In the genomic region with DNA sequence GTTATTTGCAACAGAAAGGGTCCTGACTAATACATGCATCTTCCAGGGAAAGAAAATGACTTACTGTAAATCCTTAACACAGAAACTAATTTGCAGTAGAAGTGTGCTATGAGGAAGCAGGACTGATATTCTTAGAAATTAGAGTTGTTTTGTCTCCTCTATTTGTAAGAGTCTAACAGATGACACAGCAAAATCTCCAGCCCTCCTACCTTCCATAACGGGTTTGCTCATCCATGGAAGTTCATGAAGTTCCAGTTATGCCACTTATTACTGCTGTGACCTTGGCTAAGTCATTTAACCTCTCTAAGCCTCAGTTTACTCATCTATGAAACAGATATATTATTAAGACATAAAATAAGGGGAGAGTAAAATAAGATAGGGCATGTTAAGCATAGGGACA, we compare ENCODE assay signal across 1 cellular context.
A peak's percentile ranks its signal among the peaks of the same experiment; 100 is the strongest.
TF ChIP-seq lines count a peak whose summit lies in the region.

No MANE protein-coding gene starts in this region.

TF ChIP-seq in HepG2, 621 proteins besides CTCF, POLR2A, EP300 and RAD21 (continued from another document):
- TF ChIP-seq, protein P1, sequence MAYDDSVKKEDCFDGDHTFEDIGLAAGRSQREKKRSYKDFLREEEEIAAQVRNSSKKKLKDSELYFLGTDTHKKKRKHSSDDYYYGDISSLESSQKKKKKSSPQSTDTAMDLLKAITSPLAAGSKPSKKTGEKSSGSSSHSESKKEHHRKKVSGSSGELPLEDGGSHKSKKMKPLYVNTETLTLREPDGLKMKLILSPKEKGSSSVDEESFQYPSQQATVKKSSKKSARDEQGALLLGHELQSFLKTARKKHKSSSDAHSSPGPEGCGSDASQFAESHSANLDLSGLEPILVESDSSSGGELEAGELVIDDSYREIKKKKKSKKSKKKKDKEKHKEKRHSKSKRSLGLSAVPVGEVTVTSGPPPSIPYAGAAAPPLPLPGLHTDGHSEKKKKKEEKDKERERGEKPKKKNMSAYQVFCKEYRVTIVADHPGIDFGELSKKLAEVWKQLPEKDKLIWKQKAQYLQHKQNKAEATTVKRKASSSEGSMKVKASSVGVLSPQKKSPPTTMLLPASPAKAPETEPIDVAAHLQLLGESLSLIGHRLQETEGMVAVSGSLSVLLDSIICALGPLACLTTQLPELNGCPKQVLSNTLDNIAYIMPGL (CRISPR knock-in tag; IDR thresholded peaks at IDR 0.05; ENCODE audit: borderline replicate concordance in 1 of 2, low read depth in 1 of 2) = no peak
- TF ChIP-seq EED (CRISPR knock-in tag; IDR thresholded peaks at IDR 0.05) (no peak), NFE2L2 (IDR thresholded peaks at IDR 0.05; ENCODE audit: low read length) (peak; percentile 44; the same call in 1 of the 2 replicates)
- TF ChIP-seq, protein P2, sequence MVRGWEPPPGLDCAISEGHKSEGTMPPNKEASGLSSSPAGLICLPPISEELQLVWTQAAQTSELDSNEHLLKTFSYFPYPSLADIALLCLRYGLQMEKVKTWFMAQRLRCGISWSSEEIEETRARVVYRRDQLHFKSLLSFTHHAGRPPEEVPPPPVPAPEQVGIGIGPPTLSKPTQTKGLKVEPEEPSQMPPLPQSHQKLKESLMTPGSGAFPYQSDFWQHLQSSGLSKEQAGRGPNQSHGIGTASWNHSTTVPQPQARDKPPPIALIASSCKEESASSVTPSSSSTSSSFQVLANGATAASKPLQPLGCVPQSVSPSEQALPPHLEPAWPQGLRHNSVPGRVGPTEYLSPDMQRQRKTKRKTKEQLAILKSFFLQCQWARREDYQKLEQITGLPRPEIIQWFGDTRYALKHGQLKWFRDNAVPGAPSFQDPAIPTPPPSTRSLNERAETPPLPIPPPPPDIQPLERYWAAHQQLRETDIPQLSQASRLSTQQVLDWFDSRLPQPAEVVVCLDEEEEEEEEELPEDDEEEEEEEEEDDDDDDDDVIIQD (CRISPR knock-in tag; IDR thresholded peaks at IDR 0.05; ENCODE audit: low read depth) = no peak
TF ChIP-seq in HepG2: peak in this region for 2.
